ENCODE assay signal across 1 cellular context in genomic region chr4:163528618-163529017, GRCh38.
TF ChIP-seq lines count a peak whose summit lies in the region.

No MANE protein-coding gene starts in this region.

TF ChIP-seq in WTC11, 78 proteins besides CTCF, POLR2A, EP300 and RAD21 (continued from another document):
- TF ChIP-seq, protein P1, sequence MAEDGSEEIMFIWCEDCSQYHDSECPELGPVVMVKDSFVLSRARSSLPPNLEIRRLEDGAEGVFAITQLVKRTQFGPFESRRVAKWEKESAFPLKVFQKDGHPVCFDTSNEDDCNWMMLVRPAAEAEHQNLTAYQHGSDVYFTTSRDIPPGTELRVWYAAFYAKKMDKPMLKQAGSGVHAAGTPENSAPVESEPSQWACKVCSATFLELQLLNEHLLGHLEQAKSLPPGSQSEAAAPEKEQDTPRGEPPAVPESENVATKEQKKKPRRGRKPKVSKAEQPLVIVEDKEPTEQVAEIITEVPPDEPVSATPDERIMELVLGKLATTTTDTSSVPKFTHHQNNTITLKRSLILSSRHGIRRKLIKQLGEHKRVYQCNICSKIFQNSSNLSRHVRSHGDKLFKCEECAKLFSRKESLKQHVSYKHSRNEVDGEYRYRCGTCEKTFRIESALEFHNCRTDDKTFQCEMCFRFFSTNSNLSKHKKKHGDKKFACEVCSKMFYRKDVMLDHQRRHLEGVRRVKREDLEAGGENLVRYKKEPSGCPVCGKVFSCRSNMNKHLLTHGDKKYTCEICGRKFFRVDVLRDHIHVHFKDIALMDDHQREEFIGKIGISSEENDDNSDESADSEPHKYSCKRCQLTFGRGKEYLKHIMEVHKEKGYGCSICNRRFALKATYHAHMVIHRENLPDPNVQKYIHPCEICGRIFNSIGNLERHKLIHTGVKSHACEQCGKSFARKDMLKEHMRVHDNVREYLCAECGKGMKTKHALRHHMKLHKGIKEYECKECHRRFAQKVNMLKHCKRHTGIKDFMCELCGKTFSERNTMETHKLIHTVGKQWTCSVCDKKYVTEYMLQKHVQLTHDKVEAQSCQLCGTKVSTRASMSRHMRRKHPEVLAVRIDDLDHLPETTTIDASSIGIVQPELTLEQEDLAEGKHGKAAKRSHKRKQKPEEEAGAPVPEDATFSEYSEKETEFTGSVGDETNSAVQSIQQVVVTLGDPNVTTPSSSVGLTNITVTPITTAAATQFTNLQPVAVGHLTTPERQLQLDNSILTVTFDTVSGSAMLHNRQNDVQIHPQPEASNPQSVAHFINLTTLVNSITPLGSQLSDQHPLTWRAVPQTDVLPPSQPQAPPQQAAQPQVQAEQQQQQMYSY (CRISPR knock-in tag; IDR thresholded peaks at IDR 0.05), result no peak
- no peak for TF ChIP-seq ATF3 (CRISPR knock-in tag; conservative IDR thresholded peaks at IDR 0.05)
- no peak for TF ChIP-seq ZNF281 (CRISPR knock-in tag; IDR thresholded peaks at IDR 0.05)
- no peak for TF ChIP-seq ZNF423 (CRISPR knock-in tag; IDR thresholded peaks at IDR 0.05)
- TF ChIP-seq AFF4 (CRISPR knock-in tag; IDR thresholded peaks at IDR 0.05; ENCODE audit: borderline replicate concordance), result no peak
- no peak for TF ChIP-seq TEAD4 (CRISPR knock-in tag; IDR thresholded peaks at IDR 0.05)
- TF ChIP-seq, protein P2, sequence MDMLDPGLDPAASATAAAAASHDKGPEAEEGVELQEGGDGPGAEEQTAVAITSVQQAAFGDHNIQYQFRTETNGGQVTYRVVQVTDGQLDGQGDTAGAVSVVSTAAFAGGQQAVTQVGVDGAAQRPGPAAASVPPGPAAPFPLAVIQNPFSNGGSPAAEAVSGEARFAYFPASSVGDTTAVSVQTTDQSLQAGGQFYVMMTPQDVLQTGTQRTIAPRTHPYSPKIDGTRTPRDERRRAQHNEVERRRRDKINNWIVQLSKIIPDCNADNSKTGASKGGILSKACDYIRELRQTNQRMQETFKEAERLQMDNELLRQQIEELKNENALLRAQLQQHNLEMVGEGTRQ (CRISPR knock-in tag; IDR thresholded peaks at IDR 0.05), result no peak
- TF ChIP-seq OVOL2 (CRISPR knock-in tag; IDR thresholded peaks at IDR 0.05; ENCODE audit: borderline replicate concordance), result no peak
- no peak for TF ChIP-seq JUN (CRISPR knock-in tag; IDR thresholded peaks at IDR 0.05)
- TF ChIP-seq ZNF416 (CRISPR knock-in tag; IDR thresholded peaks at IDR 0.05), result no peak
- TF ChIP-seq TEAD1 (CRISPR knock-in tag; IDR thresholded peaks at IDR 0.05), result no peak
- TF ChIP-seq NFATC4 (CRISPR knock-in tag; IDR thresholded peaks at IDR 0.05), result no peak
- TF ChIP-seq, protein P3, sequence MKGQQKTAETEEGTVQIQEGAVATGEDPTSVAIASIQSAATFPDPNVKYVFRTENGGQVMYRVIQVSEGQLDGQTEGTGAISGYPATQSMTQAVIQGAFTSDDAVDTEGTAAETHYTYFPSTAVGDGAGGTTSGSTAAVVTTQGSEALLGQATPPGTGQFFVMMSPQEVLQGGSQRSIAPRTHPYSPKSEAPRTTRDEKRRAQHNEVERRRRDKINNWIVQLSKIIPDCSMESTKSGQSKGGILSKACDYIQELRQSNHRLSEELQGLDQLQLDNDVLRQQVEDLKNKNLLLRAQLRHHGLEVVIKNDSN (CRISPR knock-in tag; IDR thresholded peaks at IDR 0.05), result no peak
- TF ChIP-seq, protein P4, sequence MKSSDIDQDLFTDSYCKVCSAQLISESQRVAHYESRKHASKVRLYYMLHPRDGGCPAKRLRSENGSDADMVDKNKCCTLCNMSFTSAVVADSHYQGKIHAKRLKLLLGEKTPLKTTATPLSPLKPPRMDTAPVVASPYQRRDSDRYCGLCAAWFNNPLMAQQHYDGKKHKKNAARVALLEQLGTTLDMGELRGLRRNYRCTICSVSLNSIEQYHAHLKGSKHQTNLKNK (CRISPR knock-in tag; IDR thresholded peaks at IDR 0.05), result no peak
